ENCODE assay signal across 8 cellular contexts in the genomic region with DNA sequence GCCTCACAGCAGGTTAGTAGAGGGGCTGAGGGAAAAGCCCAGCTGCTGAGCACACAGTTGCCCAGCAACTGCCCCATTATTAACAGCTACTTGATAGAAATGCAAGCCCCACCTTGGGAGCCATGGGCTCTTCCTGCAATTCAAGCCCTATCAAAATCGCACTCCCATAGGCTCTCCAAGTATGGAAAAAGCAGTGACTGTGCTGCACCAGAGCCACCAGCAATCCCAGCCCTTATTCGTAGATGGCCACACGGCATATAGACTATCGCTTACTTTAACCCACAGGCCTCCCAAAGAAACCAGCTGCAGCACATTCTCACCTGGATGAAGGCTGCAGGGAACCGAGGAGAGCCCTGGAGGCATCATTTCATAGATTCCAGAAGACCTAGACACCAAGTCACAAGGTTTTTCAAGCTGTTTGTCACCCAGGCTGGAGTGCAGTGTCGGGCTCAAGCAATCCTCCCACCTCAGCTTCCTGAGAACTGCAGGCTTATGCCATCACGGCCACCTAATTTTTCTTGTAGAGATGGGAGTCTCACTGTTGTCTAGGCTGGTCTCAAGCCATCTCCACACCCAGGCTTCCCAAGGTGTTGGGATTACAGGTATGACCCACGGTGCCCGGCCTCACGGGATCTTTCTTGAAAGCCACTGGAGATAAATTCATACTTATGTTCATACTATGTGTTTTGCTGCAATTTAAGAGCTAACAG. TPM values are rescaled to one million over a fixed set of nuclear protein-coding genes. Genes with fewer than 3 reads are reported as not detected.
DNase-seq lines count a peak whose midpoint lies in the region; ATAC-seq and TF ChIP-seq lines count a peak whose summit lies in the region.

No MANE protein-coding gene starts in this region.

- peaks cover 59% of the 10 kb centered on the region for H3K36me3 Mint-ChIP-seq in central memory CD8-positive, alpha-beta T cell (ENCODE audit: insufficient read depth)
- H3K36me3 Mint-ChIP-seq in osteocyte (ENCODE audit: unreplicated experiment): peaks cover 32% of the 10 kb centered on the region

- in situ Hi-C loops in brain microvascular endothelial cell (cut with HindIII; ENCODE audit: low pct_ligation_motif_present, low sequenced_read_pairs): no loop called here

- no peak overlapping the region for H3K4me3 ChIP-seq in brain microvascular endothelial cell (ENCODE audit: low read depth, low read length)

- TF ChIP-seq POLR2A in GM18526 (IDR thresholded peaks at IDR 0.05; ENCODE audit: extremely low read depth, insufficient read length): peak; percentile 13

- no peaks in the 10 kb centered on the region for H3K27me3 Mint-ChIP-seq in central memory CD8-positive, alpha-beta T cell
- no peaks in the 10 kb centered on the region for H3K27me3 Mint-ChIP-seq in osteocyte (ENCODE audit: unreplicated experiment)

- no peak overlapping the region for H3K27ac ChIP-seq in brain microvascular endothelial cell

- H3K9me3 Mint-ChIP-seq in central memory CD8-positive, alpha-beta T cell: no peaks in the 10 kb centered on the region
- no peaks in the 10 kb centered on the region for H3K9me3 Mint-ChIP-seq in osteocyte (ENCODE audit: unreplicated experiment)

- no peaks in the 10 kb centered on the region for H3K27me3 ChIP-seq in brain microvascular endothelial cell (replicated peaks)

- TF ChIP-seq CTCF in osteocyte (IDR thresholded peaks at IDR 0.05) (no peak), brain microvascular endothelial cell (IDR thresholded peaks at IDR 0.05; ENCODE audit: low read depth, low read length, missing control alignments) (no peak)

- no peak overlapping the region for H3K4me3 Mint-ChIP-seq in central memory CD8-positive, alpha-beta T cell
- no peak overlapping the region for H3K4me3 Mint-ChIP-seq in osteocyte (ENCODE audit: unreplicated experiment)

- peaks cover 20% of the 10 kb centered on the region for H3K4me1 Mint-ChIP-seq in central memory CD8-positive, alpha-beta T cell
- no peaks in the 10 kb centered on the region for H3K4me1 Mint-ChIP-seq in osteocyte (ENCODE audit: unreplicated experiment)

- ATAC-seq in central memory CD8-positive, alpha-beta T cell (replicated peaks; ENCODE audit: extremely low read depth, poor library complexity, severe bottlenecking): no peak
- ATAC-seq in HG03460 (IDR thresholded peaks at IDR 0.05; ENCODE audit: unreplicated experiment) (no peak), GM19467 (IDR thresholded peaks at IDR 0.05; ENCODE audit: unreplicated experiment) (no peak)

- DNase-seq in NCI-H2227 treated with DMSO at 0.1 percent for 48 hours (lab: John Stamatoyannopoulos, UW) (peak; percentile 78), osteocyte (ENCODE audit: extremely low spot score, unreplicated experiment) (no peak), activated gamma-delta T cell treated with Interleukin-2 at 50 U/mL for 16 hours (no peak), brain microvascular endothelial cell (no peak)
- no peak for DNase-seq in central memory CD8-positive, alpha-beta T cell (ENCODE audit: low spot score in 2 of 2)

- peak overlapping the region; percentile 73 for H3K27ac Mint-ChIP-seq in central memory CD8-positive, alpha-beta T cell (ENCODE audit: low read depth)
- peak overlapping the region; percentile 56 for H3K27ac Mint-ChIP-seq in osteocyte (ENCODE audit: unreplicated experiment)

- peaks cover 59% of the 10 kb centered on the region for H3K36me3 ChIP-seq in brain microvascular endothelial cell (replicated peaks)

RNA-seq across cellular contexts. Expression of a gene that starts 11.3 kb away (rescaled TPM):
- 407 and 421 TPM in 2 replicates for total RNA-seq in osteocyte

RNA-seq across cellular contexts. Expression of a gene that starts 57.4 kb away (rescaled TPM):
- total RNA-seq in osteocyte: 1.1 and 1.5 TPM in 2 replicates
